9 cellular contexts compared by ENCODE assay signal in the genomic region with DNA sequence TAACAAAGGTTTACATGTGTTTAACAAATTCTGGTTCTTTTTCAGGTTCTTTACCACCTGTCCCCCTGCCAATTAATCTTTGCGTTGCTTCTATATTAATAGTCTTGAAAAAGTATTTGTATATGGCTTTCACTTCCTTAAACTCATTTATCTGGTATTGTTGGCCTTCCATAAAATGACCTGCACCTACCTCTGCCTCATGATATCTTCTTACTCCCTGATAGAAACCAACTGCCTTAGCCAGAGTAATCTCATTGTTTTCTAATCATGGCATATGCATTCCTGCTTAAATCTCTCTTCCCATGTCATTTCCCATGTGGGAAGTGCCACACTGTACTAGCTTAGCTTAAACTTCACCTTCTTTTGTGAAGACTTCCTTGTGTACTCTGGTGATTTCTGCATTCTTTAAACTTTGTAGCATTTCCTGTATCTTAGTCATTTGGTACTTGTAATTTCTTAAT. TPM values are rescaled to one million over a fixed set of nuclear protein-coding genes. Genes with fewer than 3 reads are reported as not detected.
DNase-seq lines count a peak whose midpoint lies in the region; ATAC-seq and TF ChIP-seq lines count a peak whose summit lies in the region.
"Had no signal": no experiment of that assay in that cellular context is flagged by ENCODE, and none has a peak within 500 bp of the region (broad histone marks: within the 10 kb centered on the region; RNA-seq: fewer than 3 reads in every experiment).

No MANE protein-coding gene starts in this region.

- no peak overlapping the region for H2AFZ ChIP-seq in PC-9

- H3K9me2 ChIP-seq in PC-9 (ENCODE audit: insufficient read depth) = no peaks in the 10 kb centered on the region

- no peaks in the 10 kb centered on the region for H3K27me3 Mint-ChIP-seq in activated CD4-positive, alpha-beta T cell treated with anti-CD3 and anti-CD28 coated beads, Interleukin-2, amount 10 ng/mL, durations not matched to agents 7 days and 5 days

- no peaks in the 10 kb centered on the region for H3K27me3 ChIP-seq in PC-9 (ENCODE audit: insufficient read depth, low read depth)
- no peaks in the 10 kb centered on the region for H3K27me3 ChIP-seq in neutrophil
- H3K27me3 ChIP-seq in SJCRH30 = no peaks in the 10 kb centered on the region
- H3K27me3 ChIP-seq in gastroesophageal sphincter = no peaks in the 10 kb centered on the region
- no peaks in the 10 kb centered on the region for H3K27me3 ChIP-seq in sigmoid colon

- 50 to 83% methylated on average over 1 of the region's 1 CpG for WGBS in gastroesophageal sphincter (ENCODE audit: low coverage in 1 of 2), 2 donors
- 62 to 75% methylated on average over 1 of the region's 1 CpG for WGBS in sigmoid colon, 2 donors

- peak overlapping the region; percentile 6; the same call in 1 of the 2 replicates for H3K4me2 ChIP-seq in PC-9

- no peaks in the 10 kb centered on the region for H3K9me3 ChIP-seq in PC-9 (ENCODE audit: insufficient read depth, low read depth)
- no peaks in the 10 kb centered on the region for H3K9me3 ChIP-seq in neutrophil
- no peaks in the 10 kb centered on the region for H3K9me3 ChIP-seq in SJCRH30 (replicated peaks)
- H3K9me3 ChIP-seq in gastroesophageal sphincter = no peaks in the 10 kb centered on the region
- no peaks in the 10 kb centered on the region for H3K9me3 ChIP-seq in sigmoid colon

- TF ChIP-seq CTCF in PC-9 (conservative IDR thresholded peaks at IDR 0.05) (no peak), neutrophil (IDR thresholded peaks at IDR 0.05) (no peak), gastroesophageal sphincter (IDR thresholded peaks at IDR 0.05) (no peak), sigmoid colon (IDR thresholded peaks at IDR 0.05) (no peak)

- H3K27ac ChIP-seq in PC-9 (peak overlapping the region; percentile 45), neutrophil (peak overlapping the region; percentile 58), SJCRH30 (no peak overlapping the region), gastroesophageal sphincter (no peak overlapping the region), sigmoid colon (no peak overlapping the region)

- POLR2A ChIA-PET in activated CD4-positive, alpha-beta T cell treated with anti-CD3 and anti-CD28 coated beads, Interleukin-2, amount 10 ng/mL, durations not matched to agents 7 days and 5 days (lab: Charles Lee) = no interaction called here
- POLR2A ChIA-PET in PC-9 (lab: Charles Lee; ENCODE audit: unreplicated experiment) = no interaction called here

- ATAC-seq in HG02763 (IDR thresholded peaks at IDR 0.05; ENCODE audit: unreplicated experiment) = peak; percentile 59
- ATAC-seq in gastroesophageal sphincter = no peak

- H3K4me1 ChIP-seq in PC-9 (replicated peaks; ENCODE audit: insufficient read depth) (peaks cover 36% of the 10 kb centered on the region), neutrophil (ENCODE audit: control insufficient read depth in 1 of 2, insufficient read depth in 1 of 2, low read depth in 1 of 2, low read length in 1 of 2) (peaks cover 31 to 58% of the 10 kb centered on the region in 2 experiments), SJCRH30 (peaks cover 11% of the 10 kb centered on the region), gastroesophageal sphincter (peaks cover 0 to 55% (median 5%) of the 10 kb centered on the region in 3 donors), sigmoid colon (peaks cover 0 to 71% (median 33%) of the 10 kb centered on the region in 4 donors)

- H4K20me1 ChIP-seq in PC-9 (ENCODE audit: insufficient read depth) = peaks cover 21% of the 10 kb centered on the region; the same call in 1 of the 2 replicates

- H3K36me3 ChIP-seq in PC-9 (ENCODE audit: low read depth) (peaks cover 7% of the 10 kb centered on the region; the same call in 1 of the 2 replicates), neutrophil (no peaks in the 10 kb centered on the region), SJCRH30 (0 out of 2 replicates have a peak, but pooled peaks cover 2% of the 10 kb centered on the region), gastroesophageal sphincter (no peaks in the 10 kb centered on the region), sigmoid colon (no peaks in the 10 kb centered on the region)

- no peak overlapping the region for H3K4me3 Mint-ChIP-seq in activated CD4-positive, alpha-beta T cell treated with anti-CD3 and anti-CD28 coated beads, Interleukin-2, amount 10 ng/mL, durations not matched to agents 7 days and 5 days
- H3K4me3 Mint-ChIP-seq: activated naive CD4-positive, alpha-beta T cell treated with anti-CD3 and anti-CD28 coated beads for 36 hours had no signal

- H3K9me3 Mint-ChIP-seq in activated CD4-positive, alpha-beta T cell treated with anti-CD3 and anti-CD28 coated beads, Interleukin-2, amount 10 ng/mL, durations not matched to agents 7 days and 5 days = no peaks in the 10 kb centered on the region
- H3K9me3 Mint-ChIP-seq: activated naive CD4-positive, alpha-beta T cell treated with anti-CD3 and anti-CD28 coated beads for 36 hours had no signal

- BruUV-seq in PC-9 (replicated peaks; lab: Mats Ljungman, UMichigan) = no TSS peak

- peaks cover 19% of the 10 kb centered on the region for H3F3A ChIP-seq in PC-9 (ENCODE audit: insufficient read depth, low read depth)

- H3K4me1 Mint-ChIP-seq in activated CD4-positive, alpha-beta T cell treated with anti-CD3 and anti-CD28 coated beads, Interleukin-2, amount 10 ng/mL, durations not matched to agents 7 days and 5 days = peaks cover 65% of the 10 kb centered on the region

- no peak for TF ChIP-seq POLR2A in gastroesophageal sphincter (IDR thresholded peaks at IDR 0.05)
- TF ChIP-seq POLR2A in sigmoid colon (IDR thresholded peaks at IDR 0.05) = no peak

- intact Hi-C loops in PC-9 (cut with micrococcal nuclease; ENCODE audit: unreplicated experiment) = no loop called here
- intact Hi-C loops in sigmoid colon (cut with DNase I) = no loop called here

- CTCF ChIA-PET in activated CD4-positive, alpha-beta T cell treated with anti-CD3 and anti-CD28 coated beads, Interleukin-2, amount 10 ng/mL, durations not matched to agents 7 days and 5 days (lab: Charles Lee) = no interaction called here
- CTCF ChIA-PET in PC-9 (lab: Charles Lee) = no interaction called here

- H3K4me3 ChIP-seq in PC-9 (no peak overlapping the region), neutrophil (ENCODE audit: low read depth in 1 of 2, low read length in 1 of 2) (no peak overlapping the region), SJCRH30 (no peak overlapping the region), gastroesophageal sphincter (no peak overlapping the region), sigmoid colon (no peak overlapping the region)

- no peak for DNase-seq in activated CD4-positive, alpha-beta T cell treated with anti-CD3 and anti-CD28 coated beads, Interleukin-2, amount 10 ng/mL, durations not matched to agents 7 days and 5 days
- no peak for DNase-seq in activated CD4-positive, alpha-beta T cell treated with anti-CD3 and anti-CD28 coated beads for 1 hour
- DNase-seq in PC-9 (peak in 1 of 2 experiments; percentile 78), SJCRH30 (no peak), sigmoid colon (no peak)
- DNase-seq: activated naive CD4-positive, alpha-beta T cell treated with anti-CD3 and anti-CD28 coated beads for 36 hours had no signal

- H3K27ac Mint-ChIP-seq in activated CD4-positive, alpha-beta T cell treated with anti-CD3 and anti-CD28 coated beads, Interleukin-2, amount 10 ng/mL, durations not matched to agents 7 days and 5 days = peak overlapping the region; percentile 56

- peaks cover 99% of the 10 kb centered on the region for H3K79me2 ChIP-seq in PC-9 (ENCODE audit: low read depth)

- H3K36me3 Mint-ChIP-seq in activated CD4-positive, alpha-beta T cell treated with anti-CD3 and anti-CD28 coated beads, Interleukin-2, amount 10 ng/mL, durations not matched to agents 7 days and 5 days (ENCODE audit: low read depth) = peaks cover 23% of the 10 kb centered on the region

- TF ChIP-seq EP300 in gastroesophageal sphincter (IDR thresholded peaks at IDR 0.05) (no peak), sigmoid colon (IDR thresholded peaks at IDR 0.05) (no peak)

RNA-seq across cellular contexts. Expression of gene SMG7, which starts 8.7 kb away (rescaled TPM):
- 10 to 100 TPM; 72.4 to 87.3 TPM for total RNA-seq in activated CD4-positive, alpha-beta T cell treated with anti-CD3 and anti-CD28 coated beads, Interleukin-2, amount 10 ng/mL, durations not matched to agents 7 days and 5 days
- total RNA-seq in PC-9 (2021) = 56.0 and 72.9 TPM in 2 replicates
- 18.5 and 19.1 TPM in 2 replicates for total RNA-seq in SJCRH30 (2014; rRNA removed; shearing (Covaris generic))
- 10 to 100 TPM; 31.9 to 55.9 (median 38.2) TPM for total RNA-seq in gastroesophageal sphincter
- total RNA-seq in sigmoid colon = 10 to 100 TPM; 31.0 to 46.5 (median 35.2) TPM
- 10 to 100 TPM; 16.8 to 34.0 (median 31.1) TPM for polyA plus RNA-seq in sigmoid colon

Comparison
In these comparisons a context has a peak if more than half of its experiments do, and no peak if none do; other contexts are left out.
1. H3K27ac ChIP-seq: peak in PC-9 (single experiment) and neutrophil (single experiment); none in SJCRH30 (single experiment), gastroesophageal sphincter (0 of 4) and sigmoid colon (0 of 4).